Comparison of ENCODE assay signal across 22 cellular contexts in the genomic region with DNA sequence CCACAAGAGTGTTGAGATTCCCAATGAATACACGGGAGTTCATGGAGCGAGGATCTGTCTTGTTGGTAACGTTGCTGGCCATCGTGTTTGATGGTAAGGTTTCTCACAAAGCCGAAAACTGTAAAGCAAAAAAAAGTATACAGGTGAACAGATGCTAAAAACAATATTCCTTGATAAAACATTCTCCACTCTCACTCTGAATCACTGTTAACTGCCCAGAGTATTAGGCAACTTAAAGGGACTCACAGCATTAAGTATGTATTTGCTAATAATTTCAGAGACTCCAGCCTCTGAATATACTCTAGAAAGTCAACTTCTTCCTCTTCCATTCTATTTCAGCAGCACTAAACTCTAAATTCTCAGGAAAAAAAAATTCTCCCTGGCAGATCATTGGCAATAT. TPM values are rescaled to one million over a fixed set of nuclear protein-coding genes. Genes with fewer than 3 reads are reported as not detected.
DNase-seq lines count a peak whose midpoint lies in the region; ATAC-seq and TF ChIP-seq lines count a peak whose summit lies in the region.
"Had no signal": no experiment of that assay in that cellular context is flagged by ENCODE, and none has a peak within 500 bp of the region (broad histone marks: within the 10 kb centered on the region; RNA-seq: fewer than 3 reads in every experiment).

No MANE protein-coding gene starts in this region.

- no peak overlapping the region for H3K4me3 ChIP-seq in GM23338
- H3K4me3 ChIP-seq: BLaER1 treated with 17β-estradiol and CSF1 and Interleukin-3, amounts not matched to agents 10 nM and 100 nM; body of pancreas; heart right ventricle had no signal

- H4K20me1 ChIP-seq in GM23338 (replicated peaks; ENCODE audit: insufficient read depth) = peaks cover 96% of the 10 kb centered on the region

- intact Hi-C loops in activated T-helper 2 cell treated with anti-CD3 and anti-CD28 coated beads, Interferon-gamma antibody, Interleukin-2, Interleukin-4, amounts not matched to agents 10 μg/mL and 5 μg/mL and 100 μg/mL, durations not matched to agents 14 hours and 24 hours and 36 hours (cut with micrococcal nuclease) = no loop called here
- intact Hi-C loops in natural killer cell (cut with micrococcal nuclease) = loop anchor here (5.0 kb wide), 1 partner anchor 148 kb away; the partner anchor contains the start of gene SUPT16H

- peak overlapping the region; percentile 42 for H3K27ac ChIP-seq in GM23338 (ENCODE audit: low read depth)
- H3K27ac ChIP-seq: BLaER1 treated with 17β-estradiol and CSF1 and Interleukin-3, amounts not matched to agents 10 nM and 100 nM; heart right ventricle had no signal

- H3F3A ChIP-seq in GM23338 (replicated peaks; ENCODE audit: low read depth) = peaks cover 40% of the 10 kb centered on the region; the same call in 1 of the 2 replicates

- peaks cover 75% of the 10 kb centered on the region for H3K4me1 Mint-ChIP-seq in T-helper 2 cell treated with Interferon-gamma antibody and Interleukin-4, amounts not matched to agents 5 μg/mL and 100 μg/mL, for 36 hours (ENCODE audit: low read depth)
- peaks cover 45% of the 10 kb centered on the region for H3K4me1 Mint-ChIP-seq in GM23338
- peaks cover 74% of the 10 kb centered on the region for H3K4me1 Mint-ChIP-seq in activated T-helper 2 cell treated with anti-CD3 and anti-CD28 coated beads, Interferon-gamma antibody, Interleukin-2, Interleukin-4, amounts not matched to agents 10 μg/mL and 5 μg/mL and 100 μg/mL, durations not matched to agents 14 hours and 24 hours and 36 hours (ENCODE audit: low read depth)
- H3K4me1 Mint-ChIP-seq in natural killer cell = peaks cover 73 to 81% of the 10 kb centered on the region in 2 donors

- peaks cover 75% of the 10 kb centered on the region for H3K36me3 ChIP-seq in GM23338 (ENCODE audit: insufficient read depth)

- H3K4me1 ChIP-seq in GM23338 (ENCODE audit: insufficient read depth) = 0 out of 2 replicates have a peak, but pooled peaks cover 6% of the 10 kb centered on the region

- peaks cover 100% of the 10 kb centered on the region for H3K79me2 ChIP-seq in GM23338 (replicated peaks; ENCODE audit: insufficient read depth)

- TF ChIP-seq CTCF in GM23338 (conservative IDR thresholded peaks at IDR 0.05; ENCODE audit: low read depth in 2 of 2) (no peak), natural killer cell (IDR thresholded peaks at IDR 0.05) (no peak)

- no peaks in the 10 kb centered on the region for H3K27me3 Mint-ChIP-seq in T-helper 2 cell treated with Interferon-gamma antibody and Interleukin-4, amounts not matched to agents 5 μg/mL and 100 μg/mL, for 36 hours (ENCODE audit: low read depth)
- H3K27me3 Mint-ChIP-seq in GM23338 (ENCODE audit: insufficient read depth, low read depth, poor library complexity) (peaks cover 14% of the 10 kb centered on the region), natural killer cell (ENCODE audit: low read depth in 2 of 2) (no peaks in the 10 kb centered on the region)
- H3K27me3 Mint-ChIP-seq in activated T-helper 2 cell treated with anti-CD3 and anti-CD28 coated beads, Interferon-gamma antibody, Interleukin-2, Interleukin-4, amounts not matched to agents 10 μg/mL and 5 μg/mL and 100 μg/mL, durations not matched to agents 14 hours and 24 hours and 36 hours (ENCODE audit: low read depth) = no peaks in the 10 kb centered on the region

- H3K4me3 Mint-ChIP-seq in T-helper 2 cell treated with Interferon-gamma antibody and Interleukin-4, amounts not matched to agents 5 μg/mL and 100 μg/mL, for 36 hours = peak overlapping the region; percentile 26
- H3K4me3 Mint-ChIP-seq in GM23338 = no peak overlapping the region; the same call in 2 of the 3 replicates
- no peak overlapping the region for H3K4me3 Mint-ChIP-seq in activated T-helper 2 cell treated with anti-CD3 and anti-CD28 coated beads, Interferon-gamma antibody, Interleukin-2, Interleukin-4, amounts not matched to agents 10 μg/mL and 5 μg/mL and 100 μg/mL, durations not matched to agents 14 hours and 24 hours and 36 hours (ENCODE audit: low read depth)
- peak overlapping the region; percentile 7 for H3K4me3 Mint-ChIP-seq in natural killer cell

- peak overlapping the region; percentile 77 for H3K27ac Mint-ChIP-seq in T-helper 2 cell treated with Interferon-gamma antibody and Interleukin-4, amounts not matched to agents 5 μg/mL and 100 μg/mL, for 36 hours
- H3K27ac Mint-ChIP-seq in GM23338 (peak overlapping the region; percentile 33; the same call in 1 of the 2 replicates), natural killer cell (peak overlapping the region; percentile 90 to 94)
- H3K27ac Mint-ChIP-seq in activated T-helper 2 cell treated with anti-CD3 and anti-CD28 coated beads, Interferon-gamma antibody, Interleukin-2, Interleukin-4, amounts not matched to agents 10 μg/mL and 5 μg/mL and 100 μg/mL, durations not matched to agents 14 hours and 24 hours and 36 hours = peak overlapping the region; percentile 2

- no peaks in the 10 kb centered on the region for H3K27me3 ChIP-seq in GM23338 (ENCODE audit: insufficient read depth)
- H3K27me3 ChIP-seq: BLaER1 treated with 17β-estradiol and CSF1 and Interleukin-3, amounts not matched to agents 10 nM and 100 nM; body of pancreas; dorsolateral prefrontal cortex; heart right ventricle had no signal

- H3K9me3 Mint-ChIP-seq in T-helper 2 cell treated with Interferon-gamma antibody and Interleukin-4, amounts not matched to agents 5 μg/mL and 100 μg/mL, for 36 hours = no peaks in the 10 kb centered on the region
- H3K9me3 Mint-ChIP-seq in GM23338 = no peaks in the 10 kb centered on the region; the same call in 2 of the 3 replicates
- no peaks in the 10 kb centered on the region for H3K9me3 Mint-ChIP-seq in activated T-helper 2 cell treated with anti-CD3 and anti-CD28 coated beads, Interferon-gamma antibody, Interleukin-2, Interleukin-4, amounts not matched to agents 10 μg/mL and 5 μg/mL and 100 μg/mL, durations not matched to agents 14 hours and 24 hours and 36 hours
- no peaks in the 10 kb centered on the region for H3K9me3 Mint-ChIP-seq in natural killer cell

- peaks cover 71% of the 10 kb centered on the region for H3K36me3 Mint-ChIP-seq in T-helper 2 cell treated with Interferon-gamma antibody and Interleukin-4, amounts not matched to agents 5 μg/mL and 100 μg/mL, for 36 hours (ENCODE audit: low read depth)
- H3K36me3 Mint-ChIP-seq in GM23338 (ENCODE audit: low read depth) (peaks cover 90% of the 10 kb centered on the region), natural killer cell (peaks cover 7% of the 10 kb centered on the region)
- H3K36me3 Mint-ChIP-seq in activated T-helper 2 cell treated with anti-CD3 and anti-CD28 coated beads, Interferon-gamma antibody, Interleukin-2, Interleukin-4, amounts not matched to agents 10 μg/mL and 5 μg/mL and 100 μg/mL, durations not matched to agents 14 hours and 24 hours and 36 hours (ENCODE audit: low read depth) = peaks cover 93% of the 10 kb centered on the region

- no peak for ATAC-seq in GM23338
- ATAC-seq in natural killer cell = no peak
- ATAC-seq in HG02938 (IDR thresholded peaks at IDR 0.05; ENCODE audit: unreplicated experiment) = no peak
- no peak for ATAC-seq in GM19455 (IDR thresholded peaks at IDR 0.05; ENCODE audit: unreplicated experiment)
- ATAC-seq: body of pancreas, Panc1 had no signal

- H3K4me2 ChIP-seq in GM23338 = no peak overlapping the region
- H3K4me2 ChIP-seq: BLaER1 treated with 17β-estradiol and CSF1 and Interleukin-3, amounts not matched to agents 10 nM and 100 nM had no signal

- DNase-seq in T-helper 2 cell treated with Interferon-gamma antibody and Interleukin-4, amounts not matched to agents 5 μg/mL and 100 μg/mL, for 36 hours (ENCODE audit: low spot score) = no peak
- DNase-seq in T-helper 2 cell = no peak
- DNase-seq in GM23338 (ENCODE audit: low spot score) = no peak
- DNase-seq in activated T-helper 2 cell treated with anti-CD3 and anti-CD28 coated beads, Interferon-gamma antibody, Interleukin-2, Interleukin-4, amounts not matched to agents 10 μg/mL and 5 μg/mL and 100 μg/mL, durations not matched to agents 14 hours and 24 hours and 36 hours (ENCODE audit: low spot score) = no peak
- no peak for DNase-seq in natural killer cell
- no peak for DNase-seq in amygdala (lab: John Stamatoyannopoulos, UW)
- DNase-seq: 8988T; activated CD4-positive, alpha-beta T cell treated with anti-CD3 and anti-CD28 coated beads, Interleukin-2, amount 50 U/mL, for 1 hour; activated effector memory CD4-positive, alpha-beta T cell treated with anti-CD3 and anti-CD28 coated beads, Interleukin-2, amount 50 U/mL, for 16 hours; body of pancreas; DMS53; dorsolateral prefrontal cortex; heart right ventricle; mammary epithelial cell; NCI-H774; retina; stimulated activated CD4-positive, alpha-beta T cell treated with anti-CD3 and anti-CD28 coated beads, Interleukin-15, amount 100 ng/mL, for 24 hours had no signal

- H2AFZ ChIP-seq in GM23338 = no peak overlapping the region

- H3K9me2 ChIP-seq in GM23338 (ENCODE audit: insufficient read depth) = no peaks in the 10 kb centered on the region

RNA-seq across cellular contexts. Expression of gene HNRNPC, which starts 35.1 kb away (rescaled TPM):
- total RNA-seq in GM23338 (2014; rRNA removed; shearing (Covaris generic)) = 1,259 and 1,323 TPM in 2 replicates
- polyA plus RNA-seq in GM23338 (2016; fragmentation: Nextera tagmentation; extraction: Ambion mirVana) = 1,257 and 1,296 TPM in 2 replicates
- total RNA-seq in activated T-helper 2 cell treated with anti-CD3 and anti-CD28 coated beads, Interferon-gamma antibody, Interleukin-2, Interleukin-4, amounts not matched to agents 10 μg/mL and 5 μg/mL and 100 μg/mL, durations not matched to agents 14 hours and 24 hours and 36 hours = 972 and 976 TPM in 2 replicates
- total RNA-seq in natural killer cell = 100 to 1,000 TPM; 501 to 547 (median 515) TPM

RNA-seq across cellular contexts. Expression of gene RPGRIP1, which starts 45.8 kb away (rescaled TPM):
- 0.93 and 1.6 TPM in 2 replicates for total RNA-seq in GM23338 (2014; rRNA removed; shearing (Covaris generic))
- polyA plus RNA-seq in GM23338 (2016; fragmentation: Nextera tagmentation; extraction: Ambion mirVana) = 0.24 and 0.26 TPM in 2 replicates
- not detected in 2 replicates for total RNA-seq in activated T-helper 2 cell treated with anti-CD3 and anti-CD28 coated beads, Interferon-gamma antibody, Interleukin-2, Interleukin-4, amounts not matched to agents 10 μg/mL and 5 μg/mL and 100 μg/mL, durations not matched to agents 14 hours and 24 hours and 36 hours
- total RNA-seq in natural killer cell = under 1 TPM in 2 of 3 donors, not detected in 1; 0.68 to 0.85 TPM
- total RNA-seq: body of pancreas had no signal
- polyA plus RNA-seq: mammary epithelial cell, neural cell had no signal

Comparison
In these comparisons a context has a peak if more than half of its experiments do, and no peak if none do; other contexts are left out.
1. H3K27ac Mint-ChIP-seq: peak in every context shown above with its lines; median percentile 92 in natural killer cell; 77 in T-helper 2 cell treated with Interferon-gamma antibody and Interleukin-4, amounts not matched to agents 5 μg/mL and 100 μg/mL, for 36 hours; 33 in GM23338; 2 in activated T-helper 2 cell treated with anti-CD3 and anti-CD28 coated beads, Interferon-gamma antibody, Interleukin-2, Interleukin-4, amounts not matched to agents 10 μg/mL and 5 μg/mL and 100 μg/mL, durations not matched to agents 14 hours and 24 hours and 36 hours.
2. H3K4me3 Mint-ChIP-seq: peak in T-helper 2 cell treated with Interferon-gamma antibody and Interleukin-4, amounts not matched to agents 5 μg/mL and 100 μg/mL, for 36 hours (single experiment) and natural killer cell (single experiment); none in GM23338 (single experiment) and activated T-helper 2 cell treated with anti-CD3 and anti-CD28 coated beads, Interferon-gamma antibody, Interleukin-2, Interleukin-4, amounts not matched to agents 10 μg/mL and 5 μg/mL and 100 μg/mL, durations not matched to agents 14 hours and 24 hours and 36 hours (single experiment).